Comparison of ENCODE assay signal across 17 cellular contexts in genomic region chrX:149513713-149514427, GRCh38. TPM values are rescaled to one million over a fixed set of nuclear protein-coding genes. Genes with fewer than 3 reads are reported as not detected.
DNase-seq lines count a peak whose midpoint lies in the region; ATAC-seq and TF ChIP-seq lines count a peak whose summit lies in the region.
"Had no signal": no experiment of that assay in that cellular context is flagged by ENCODE, and none has a peak within 500 bp of the region (broad histone marks: within the 10 kb centered on the region; RNA-seq: fewer than 3 reads in every experiment).

No MANE protein-coding gene starts in this region.

- no peaks in the 10 kb centered on the region for H3K9me2 ChIP-seq in Loucy (replicated peaks; ENCODE audit: low read depth, low read length)

- no peak overlapping the region for H3K27ac ChIP-seq in dorsolateral prefrontal cortex
- H3K27ac ChIP-seq: gastrocnemius medialis, parathyroid adenoma, SJSA1 had no signal

- peaks cover 57% of the 10 kb centered on the region for H3K4me1 Mint-ChIP-seq in activated CD4-positive, alpha-beta memory T cell treated with anti-CD3 and anti-CD28 coated beads, Interleukin-2, amount 10 ng/mL, durations not matched to agents 7 days and 5 days
- H3K4me1 Mint-ChIP-seq in activated CD4-positive, alpha-beta memory T cell treated with anti-CD3 and anti-CD28 coated beads for 36 hours (ENCODE audit: low read depth) = peaks cover 20% of the 10 kb centered on the region
- H3K4me1 Mint-ChIP-seq in progenitor cell of endocrine pancreas (ENCODE audit: low read depth) = peaks cover 5% of the 10 kb centered on the region

- no peaks in the 10 kb centered on the region for H3K79me2 ChIP-seq in Loucy (ENCODE audit: insufficient read depth, low read length)
- H3K79me2 ChIP-seq: parathyroid adenoma had no signal

- peak overlapping the region; percentile 58 for H3K9ac ChIP-seq in Loucy (ENCODE audit: low read depth, low read length, poor library complexity, severe bottlenecking)
- H3K9ac ChIP-seq: parathyroid adenoma had no signal

- peak; percentile 72 for ATAC-seq in sciatic nerve
- ATAC-seq: gastrocnemius medialis, HCT116 had no signal

- peaks cover 17% of the 10 kb centered on the region for H3K36me3 Mint-ChIP-seq in activated CD4-positive, alpha-beta memory T cell treated with anti-CD3 and anti-CD28 coated beads, Interleukin-2, amount 10 ng/mL, durations not matched to agents 7 days and 5 days (ENCODE audit: low read depth)
- H3K36me3 Mint-ChIP-seq in activated CD4-positive, alpha-beta memory T cell treated with anti-CD3 and anti-CD28 coated beads for 36 hours = peaks cover 1% of the 10 kb centered on the region
- peaks cover 3% of the 10 kb centered on the region for H3K36me3 Mint-ChIP-seq in progenitor cell of endocrine pancreas (ENCODE audit: insufficient read depth)

- 0 out of 2 replicates have a peak overlapping the region, but pooled peaks have one; percentile 36 for H2AFZ ChIP-seq in Loucy (ENCODE audit: low read length)
- H2AFZ ChIP-seq: parathyroid adenoma had no signal

- no peak overlapping the region for H3K4me3 Mint-ChIP-seq in activated CD4-positive, alpha-beta memory T cell treated with anti-CD3 and anti-CD28 coated beads, Interleukin-2, amount 10 ng/mL, durations not matched to agents 7 days and 5 days
- no peak overlapping the region for H3K4me3 Mint-ChIP-seq in activated CD4-positive, alpha-beta memory T cell treated with anti-CD3 and anti-CD28 coated beads for 36 hours
- H3K4me3 Mint-ChIP-seq in progenitor cell of endocrine pancreas (ENCODE audit: low read depth) = no peak overlapping the region

- H4K20me1 ChIP-seq in Loucy (ENCODE audit: insufficient read depth, low read length, poor library complexity, severe bottlenecking) = no peaks in the 10 kb centered on the region

- CTCF ChIA-PET in activated CD4-positive, alpha-beta memory T cell treated with anti-CD3 and anti-CD28 coated beads, Interleukin-2, amount 10 ng/mL, durations not matched to agents 7 days and 5 days (lab: Charles Lee) = interaction anchor here (1.1 to 4.1 kb wide), 6 partner anchors 8 to 134 kb away, joined by 3 to 33 read pairs (median 10); partner anchors contain the start of gene EOLA1
- CTCF ChIA-PET in activated CD4-positive, alpha-beta memory T cell treated with anti-CD3 and anti-CD28 coated beads for 36 hours (lab: Charles Lee) = interaction anchor here (0.7 to 3.4 kb wide), 2 partner anchors 26 to 28 kb away, joined by 4 to 16 read pairs; partner anchors contain the start of gene EOLA1

- H3K4me2 ChIP-seq in Loucy (ENCODE audit: low read depth, low read length, poor library complexity, severe bottlenecking) = peak overlapping the region; percentile 60

- peak overlapping the region; percentile 16 for H3K27ac Mint-ChIP-seq in activated CD4-positive, alpha-beta memory T cell treated with anti-CD3 and anti-CD28 coated beads, Interleukin-2, amount 10 ng/mL, durations not matched to agents 7 days and 5 days
- H3K27ac Mint-ChIP-seq in activated CD4-positive, alpha-beta memory T cell treated with anti-CD3 and anti-CD28 coated beads for 36 hours = no peak overlapping the region
- no peak overlapping the region for H3K27ac Mint-ChIP-seq in progenitor cell of endocrine pancreas

- POLR2A ChIA-PET in activated CD4-positive, alpha-beta memory T cell treated with anti-CD3 and anti-CD28 coated beads, Interleukin-2, amount 10 ng/mL, durations not matched to agents 7 days and 5 days (lab: Charles Lee) = no interaction called here
- POLR2A ChIA-PET in activated CD4-positive, alpha-beta memory T cell treated with anti-CD3 and anti-CD28 coated beads for 36 hours (lab: Charles Lee) = interaction anchor here (1.5 kb wide), 1 partner anchor 9 kb away, joined by 4 read pairs; the partner anchor contains the start of gene IDS

- no peaks in the 10 kb centered on the region for H3K9me3 ChIP-seq in Loucy (ENCODE audit: insufficient read depth, low read depth, low read length)
- H3K9me3 ChIP-seq: gastrocnemius medialis, MG63, SJSA1 had no signal

- DNase-seq in activated CD4-positive, alpha-beta memory T cell treated with anti-CD3 and anti-CD28 coated beads, Interleukin-2, amount 10 ng/mL, durations not matched to agents 7 days and 5 days = no peak
- no peak for DNase-seq in activated CD4-positive, alpha-beta memory T cell treated with anti-CD3 and anti-CD28 coated beads for 36 hours
- DNase-seq in cardiac fibroblast (ENCODE audit: low read depth in 2 of 2) (peak; percentile 44 to 60), sciatic nerve (ENCODE audit: low spot score) (no peak), dorsolateral prefrontal cortex (no peak), MV-4-11 (lab: John Stamatoyannopoulos, UW) (no peak), progenitor cell of endocrine pancreas (ENCODE audit: low spot score, unreplicated experiment) (no peak)
- DNase-seq: amygdala; gastrocnemius medialis; mesendoderm; MG63; stimulated activated CD4-positive, alpha-beta T cell treated with anti-CD3 and anti-CD28 coated beads, Interleukin-12 subunit alpha, Interleukin-12 subunit beta, amount 100 ng/mL, for 4 hours had no signal

- no peaks in the 10 kb centered on the region for H3F3A ChIP-seq in Loucy (ENCODE audit: low read depth)

- peaks cover 3% of the 10 kb centered on the region for H3K9me3 Mint-ChIP-seq in activated CD4-positive, alpha-beta memory T cell treated with anti-CD3 and anti-CD28 coated beads, Interleukin-2, amount 10 ng/mL, durations not matched to agents 7 days and 5 days
- H3K9me3 Mint-ChIP-seq in activated CD4-positive, alpha-beta memory T cell treated with anti-CD3 and anti-CD28 coated beads for 36 hours = no peaks in the 10 kb centered on the region
- H3K9me3 Mint-ChIP-seq in progenitor cell of endocrine pancreas (ENCODE audit: low read depth) = peaks cover 23% of the 10 kb centered on the region

- H3K27me3 Mint-ChIP-seq in activated CD4-positive, alpha-beta memory T cell treated with anti-CD3 and anti-CD28 coated beads, Interleukin-2, amount 10 ng/mL, durations not matched to agents 7 days and 5 days = peaks cover 2% of the 10 kb centered on the region
- no peaks in the 10 kb centered on the region for H3K27me3 Mint-ChIP-seq in activated CD4-positive, alpha-beta memory T cell treated with anti-CD3 and anti-CD28 coated beads for 36 hours
- H3K27me3 Mint-ChIP-seq in progenitor cell of endocrine pancreas = peaks cover 3% of the 10 kb centered on the region

- H3K4me3 ChIP-seq in Loucy (ENCODE audit: low read length, poor library complexity, severe bottlenecking) (peak overlapping the region; percentile 35), cardiac fibroblast (replicated peaks in 1 of 2; ENCODE audit: low read depth in 2 of 2, low read length in 2 of 2) (no peak overlapping the region), dorsolateral prefrontal cortex (no peak overlapping the region)
- H3K4me3 ChIP-seq: gastrocnemius medialis, MG63, SJSA1 had no signal

- intact Hi-C loops in activated CD4-positive, alpha-beta memory T cell treated with anti-CD3 and anti-CD28 coated beads for 36 hours (cut with micrococcal nuclease) = no loop called here
- intact Hi-C loops in sciatic nerve (cut with DNase I) (no loop called here), dorsolateral prefrontal cortex (cut with DNase I) (no loop called here)

- H3K4me1 ChIP-seq in Loucy (ENCODE audit: insufficient read depth, low read length, poor library complexity, severe bottlenecking) = peaks cover 41% of the 10 kb centered on the region
- H3K4me1 ChIP-seq: gastrocnemius medialis, parathyroid adenoma, SJSA1 had no signal

- TF ChIP-seq CTCF in Loucy (conservative IDR thresholded peaks at IDR 0.05; ENCODE audit: low read length) (no peak), cardiac fibroblast (IDR thresholded peaks at IDR 0.05; ENCODE audit: low read depth, low read length) (no peak), dorsolateral prefrontal cortex (IDR thresholded peaks at IDR 0.05 in 54 of 56, conservative IDR thresholded peaks at IDR 0.05 in 2 of 56; ENCODE audit: low read depth in 1 of 56, partially characterized antibody in 56 of 56) (no peak), progenitor cell of endocrine pancreas (IDR thresholded peaks at IDR 0.05; ENCODE audit: unreplicated experiment) (no peak)

- no peaks in the 10 kb centered on the region for H3K36me3 ChIP-seq in Loucy (ENCODE audit: insufficient read depth, low read length)
- H3K36me3 ChIP-seq: gastrocnemius medialis, MG63, SJSA1 had no signal

- no peaks in the 10 kb centered on the region for H3K27me3 ChIP-seq in Loucy (ENCODE audit: insufficient read depth, low read length, poor library complexity, severe bottlenecking)
- H3K27me3 ChIP-seq in dorsolateral prefrontal cortex = peaks cover 0 to 62% (median 15%) of the 10 kb centered on the region in 45 donors
- H3K27me3 ChIP-seq: gastrocnemius medialis, MG63, SJSA1 had no signal

RNA-seq across cellular contexts. Expression of gene IDS, which starts 8.8 kb away (rescaled TPM):
- total RNA-seq in activated CD4-positive, alpha-beta memory T cell treated with anti-CD3 and anti-CD28 coated beads, Interleukin-2, amount 10 ng/mL, durations not matched to agents 7 days and 5 days = 100 to 1,000 TPM; 114 to 116 TPM
- 10 to 100 TPM; 71.6 to 72.2 TPM for total RNA-seq in activated CD4-positive, alpha-beta memory T cell treated with anti-CD3 and anti-CD28 coated beads for 36 hours
- total RNA-seq in sciatic nerve = 111 TPM
- total RNA-seq in dorsolateral prefrontal cortex = 1,000 to 10,000 TPM in 11 of 120 experiments, 100 to 1,000 TPM in 109; 324 to 1,147 (median 848) TPM
- total RNA-seq in progenitor cell of endocrine pancreas = 33.9 and 38.0 TPM in 2 replicates

RNA-seq across cellular contexts. Expression of gene EOLA1, which starts 26.9 kb away (rescaled TPM):
- total RNA-seq in activated CD4-positive, alpha-beta memory T cell treated with anti-CD3 and anti-CD28 coated beads, Interleukin-2, amount 10 ng/mL, durations not matched to agents 7 days and 5 days = 10 to 100 TPM; 31.8 to 36.4 TPM
- 10 to 100 TPM; 22.1 to 24.7 TPM for total RNA-seq in activated CD4-positive, alpha-beta memory T cell treated with anti-CD3 and anti-CD28 coated beads for 36 hours
- total RNA-seq in sciatic nerve (18.9 TPM), dorsolateral prefrontal cortex (10 to 100 TPM; 14.4 to 32.7 (median 22.3) TPM), progenitor cell of endocrine pancreas (17.8 and 19.5 TPM in 2 replicates)

RNA-seq across cellular contexts. Expression of gene HSFX3, which starts 35.9 kb away (rescaled TPM):
- not detected for total RNA-seq in activated CD4-positive, alpha-beta memory T cell treated with anti-CD3 and anti-CD28 coated beads, Interleukin-2, amount 10 ng/mL, durations not matched to agents 7 days and 5 days
- not detected for total RNA-seq in activated CD4-positive, alpha-beta memory T cell treated with anti-CD3 and anti-CD28 coated beads for 36 hours
- total RNA-seq in sciatic nerve (not detected), dorsolateral prefrontal cortex (under 1 TPM in 1 of 120 experiments, not detected in 119; 0.68 TPM), progenitor cell of endocrine pancreas (not detected in 2 replicates)
- total RNA-seq: gastrocnemius medialis, SJSA1, temporal lobe had no signal

Comparison
In these comparisons a context has a peak if more than half of its experiments do, and no peak if none do; other contexts are left out.
1. DNase-seq: peak in cardiac fibroblast (2 of 2); none in activated CD4-positive, alpha-beta memory T cell treated with anti-CD3 and anti-CD28 coated beads, Interleukin-2, amount 10 ng/mL, durations not matched to agents 7 days and 5 days (single experiment), activated CD4-positive, alpha-beta memory T cell treated with anti-CD3 and anti-CD28 coated beads for 36 hours (single experiment), sciatic nerve (single experiment), dorsolateral prefrontal cortex (0 of 10), MV-4-11 (single experiment) and progenitor cell of endocrine pancreas (single experiment).